8 cellular contexts compared by ENCODE assay signal in genomic region chr20:51542033-51542893, GRCh38. TPM values are rescaled to one million over a fixed set of nuclear protein-coding genes. Genes with fewer than 3 reads are reported as not detected.
DNase-seq lines count a peak whose midpoint lies in the region; ATAC-seq and TF ChIP-seq lines count a peak whose summit lies in the region.

Gene NFATC2 (minus strand): TSS chr20:51542719. CDS start chr20:51542499, 220 bp downstream.

- H3K4me1 ChIP-seq in DND-41 (ENCODE audit: insufficient read depth, low read length), result peaks cover 3% of the 10 kb centered on the region; the same call in 1 of the 2 replicates
- no peaks in the 10 kb centered on the region for H3K4me1 ChIP-seq in endocrine pancreas (ENCODE audit: control insufficient read depth, insufficient read depth, low read length)
- no peaks in the 10 kb centered on the region for H3K4me1 ChIP-seq in uterus

- H3K36me3 ChIP-seq in DND-41 (ENCODE audit: insufficient read depth, low read length) (no peaks in the 10 kb centered on the region), KOPT-K1 (ENCODE audit: insufficient read depth, low read length) (peaks cover 9% of the 10 kb centered on the region; the same call in 1 of the 2 replicates), endocrine pancreas (ENCODE audit: control insufficient read depth, insufficient read depth, low read length) (no peaks in the 10 kb centered on the region), uterus (no peaks in the 10 kb centered on the region)

- peaks cover 19% of the 10 kb centered on the region for H3K4me1 Mint-ChIP-seq in nephron

- peaks cover 3% of the 10 kb centered on the region; the same call in 1 of the 2 replicates for H4K20me1 ChIP-seq in DND-41 (ENCODE audit: insufficient read depth, low read length)

- H3K9me3 ChIP-seq in DND-41 (ENCODE audit: insufficient read depth, low read length, severe bottlenecking) (no peaks in the 10 kb centered on the region), KOPT-K1 (ENCODE audit: insufficient read depth, low read length, poor library complexity, severe bottlenecking) (no peaks in the 10 kb centered on the region), endocrine pancreas (ENCODE audit: control insufficient read depth, low read length) (no peaks in the 10 kb centered on the region), uterus (no peaks in the 10 kb centered on the region)

- H3K27me3 Mint-ChIP-seq in nephron (ENCODE audit: low read depth), result peaks cover 63% of the 10 kb centered on the region

- H3K27ac ChIP-seq in DND-41 (ENCODE audit: low read length), result no peak within 1 kb of the TSS
- H3K27ac ChIP-seq in KOPT-K1 (ENCODE audit: low read depth, low read length, poor library complexity, severe bottlenecking), result peak within 1 kb of the TSS; percentile 77
- H3K27ac ChIP-seq in uterus, result peak within 1 kb of the TSS; percentile 60 to 68

- H3K4me3 ChIP-seq in DND-41 (ENCODE audit: low read depth in 1 of 2, low read length in 2 of 2) (no peak within 1 kb of the TSS), endocrine pancreas (ENCODE audit: control insufficient read depth, insufficient read depth, low read length) (no peak within 1 kb of the TSS), uterus (peak within 1 kb of the TSS in 1 of 2 donors; percentile 25)

- peak within 1 kb of the TSS in 1 of 3 experiments; percentile 53 for H3K27ac Mint-ChIP-seq in nephron

- ATAC-seq in DND-41 (ENCODE audit: insufficient read depth, low read depth) (no peak), GM21381 (IDR thresholded peaks at IDR 0.05; ENCODE audit: unreplicated experiment) (peak; percentile 36)

- H2AFZ ChIP-seq in DND-41 (ENCODE audit: low read depth, low read length), result no peak within 1 kb of the TSS

- H3K9ac ChIP-seq in DND-41 (ENCODE audit: low read depth, low read length) (no peak within 1 kb of the TSS), endocrine pancreas (ENCODE audit: control insufficient read depth, insufficient read depth, low read length) (peak within 1 kb of the TSS; percentile 58)

- TF ChIP-seq CTCF in DND-41 (IDR thresholded peaks at IDR 0.05; ENCODE audit: borderline replicate concordance, extremely low read depth, low read length, poor library complexity, severe bottlenecking) (peak; percentile 24), nephron (IDR thresholded peaks at IDR 0.05; ENCODE audit: unreplicated experiment in 3 of 3) (no peak), uterus (IDR thresholded peaks at IDR 0.05) (no peak)

- peaks cover 48% of the 10 kb centered on the region for H3K27me3 ChIP-seq in DND-41 (ENCODE audit: insufficient read depth, low read length, poor library complexity)
- no peaks in the 10 kb centered on the region for H3K27me3 ChIP-seq in endocrine pancreas (ENCODE audit: control insufficient read depth, insufficient read depth, low read length)
- H3K27me3 ChIP-seq in uterus, result no peaks in the 10 kb centered on the region

- H3K9me3 Mint-ChIP-seq in nephron, result peaks cover 3% of the 10 kb centered on the region

- intact Hi-C loops in uterus (cut with DNase I; ENCODE audit: low total_unique reads), result no loop called here

- H3K79me2 ChIP-seq in DND-41 (ENCODE audit: insufficient read depth, low read length), result no peaks in the 10 kb centered on the region

- no peak for TF ChIP-seq POLR2A in uterus (IDR thresholded peaks at IDR 0.05)

- DNase-seq in DND-41 (no peak), uterus (peak in 1 of 2 donors; percentile 27), OCI-M2 (lab: John Stamatoyannopoulos, UW; ENCODE audit: unreplicated experiment) (no peak)
- DNase-seq in activated CD4-positive, alpha-beta T cell treated with anti-CD3 and anti-CD28 coated beads for 48 hours, result peak; percentile 69

- no peaks in the 10 kb centered on the region for H3K36me3 Mint-ChIP-seq in nephron (ENCODE audit: low read depth)

- no peak within 1 kb of the TSS for H3K4me2 ChIP-seq in DND-41 (ENCODE audit: insufficient read depth, low read length)

- H3K4me3 Mint-ChIP-seq in nephron, result peak within 1 kb of the TSS; percentile 45 to 66 (median 65)

RNA-seq across cellular contexts. Expression of gene NFATC2, which starts in this region (rescaled TPM):
- 10 to 100 TPM in 3 of 4 donors, 1 to 10 TPM in 1; 5.7 to 36.4 (median 12.0) TPM for total RNA-seq in uterus
